ENCODE assay signal across 16 cellular contexts in genomic region chr5:104186100-104186499, GRCh38.
A peak's percentile ranks its signal among the peaks of the same experiment; 100 is the strongest.
DNase-seq lines count a peak whose midpoint lies in the region; ATAC-seq lines count a peak whose summit lies in the region.
"Had no signal": no experiment of that assay in that cellular context is flagged by ENCODE, and none has a peak within 500 bp of the region (broad histone marks: within the 10 kb centered on the region; RNA-seq: fewer than 3 reads in every experiment).

No MANE protein-coding gene starts in this region.

- DNase-seq in A172 (ENCODE audit: low spot score) (peak; percentile 95), Daoy (ENCODE audit: low read depth) (peak; percentile 16), SHP77 (lab: John Stamatoyannopoulos, UW) (peak; percentile 69 to 87), iPS DF 6.9 (ENCODE audit: low read depth, low spot score) (peak; percentile 5), kidney glomerular epithelial cell (lab: John Stamatoyannopoulos, UW) (no peak)
- DNase-seq in effector memory CD8-positive, alpha-beta T cell: no peak
- DNase-seq: midbrain; stimulated activated CD4-positive, alpha-beta T cell treated with anti-CD3 and anti-CD28 coated beads, Interleukin-2, amount 100 ng/mL, for 48 hours; stimulated activated naive CD4-positive, alpha-beta T cell; T-helper 9 cell had no signal

- peaks cover 19% of the 10 kb centered on the region for H3K9me3 Mint-ChIP-seq in activated T-helper 17 cell treated with anti-CD3 and anti-CD28 coated beads, Interleukin-2, amount 50 U/mL, for 72 hours
- H3K9me3 Mint-ChIP-seq in effector memory CD8-positive, alpha-beta T cell: peaks cover 0 to 6% of the 10 kb centered on the region in 2 donors
- H3K9me3 Mint-ChIP-seq in stimulated activated memory B cell treated with anti-CD40 and anti-IgM and Interleukin-4, amounts not matched to agents 10 μg/mL and 1 μg/mL and 100 μg/mL, for 72 hours: peaks cover 12% of the 10 kb centered on the region

- H3K36me3 ChIP-seq in iPS DF 6.9 (ENCODE audit: control insufficient read depth, insufficient read depth, low read length): peaks cover 3% of the 10 kb centered on the region; the same call in 1 of the 2 replicates
- H3K36me3 ChIP-seq: HAP-1 had no signal

- no peak overlapping the region for H3K27ac Mint-ChIP-seq in activated T-helper 17 cell treated with anti-CD3 and anti-CD28 coated beads, Interleukin-2, amount 50 U/mL, for 72 hours
- H3K27ac Mint-ChIP-seq in effector memory CD8-positive, alpha-beta T cell: no peak overlapping the region
- H3K27ac Mint-ChIP-seq in stimulated activated memory B cell treated with anti-CD40 and anti-IgM and Interleukin-4, amounts not matched to agents 10 μg/mL and 1 μg/mL and 100 μg/mL, for 72 hours: no peak overlapping the region
- H3K27ac Mint-ChIP-seq: activated naive CD8-positive, alpha-beta T cell; CD4-positive, alpha-beta T cell had no signal

- peaks cover 5% of the 10 kb centered on the region for H3K9me3 ChIP-seq in iPS DF 6.9 (ENCODE audit: control insufficient read depth, insufficient read depth, low read length)
- H3K9me3 ChIP-seq: HAP-1 had no signal

- no peak for ATAC-seq in activated T-helper 17 cell treated with anti-CD3 and anti-CD28 coated beads, Interleukin-2, amount 50 U/mL, for 72 hours (replicated peaks)
- no peak for ATAC-seq in effector memory CD8-positive, alpha-beta T cell (replicated peaks)
- ATAC-seq in stimulated activated memory B cell treated with anti-CD40 and anti-IgM and Interleukin-4, amounts not matched to agents 10 μg/mL and 1 μg/mL and 100 μg/mL, for 72 hours: no peak
- ATAC-seq: Panc1 had no signal

- H3K4me3 Mint-ChIP-seq in activated T-helper 17 cell treated with anti-CD3 and anti-CD28 coated beads, Interleukin-2, amount 50 U/mL, for 72 hours: no peak overlapping the region
- H3K4me3 Mint-ChIP-seq in effector memory CD8-positive, alpha-beta T cell: no peak overlapping the region
- no peak overlapping the region for H3K4me3 Mint-ChIP-seq in stimulated activated memory B cell treated with anti-CD40 and anti-IgM and Interleukin-4, amounts not matched to agents 10 μg/mL and 1 μg/mL and 100 μg/mL, for 72 hours
- H3K4me3 Mint-ChIP-seq: activated naive CD8-positive, alpha-beta T cell; CD4-positive, alpha-beta T cell had no signal

- H3K27ac ChIP-seq in iPS DF 6.9 (ENCODE audit: low read length): no peak overlapping the region

- H3K4me1 ChIP-seq in iPS DF 6.9 (ENCODE audit: control insufficient read depth, insufficient read depth, low read length): no peaks in the 10 kb centered on the region
- H3K4me1 ChIP-seq: HAP-1 had no signal

- H3K27me3 Mint-ChIP-seq in activated T-helper 17 cell treated with anti-CD3 and anti-CD28 coated beads, Interleukin-2, amount 50 U/mL, for 72 hours: no peaks in the 10 kb centered on the region
- H3K27me3 Mint-ChIP-seq in effector memory CD8-positive, alpha-beta T cell: no peaks in the 10 kb centered on the region
- H3K27me3 Mint-ChIP-seq in stimulated activated memory B cell treated with anti-CD40 and anti-IgM and Interleukin-4, amounts not matched to agents 10 μg/mL and 1 μg/mL and 100 μg/mL, for 72 hours: no peaks in the 10 kb centered on the region
- H3K27me3 Mint-ChIP-seq: activated naive CD8-positive, alpha-beta T cell; CD4-positive, alpha-beta T cell had no signal

- no peaks in the 10 kb centered on the region for H3K27me3 ChIP-seq in iPS DF 6.9 (ENCODE audit: control insufficient read depth, insufficient read depth, low read length)

- no CpG with 5 or more reads among the region's 7 CpGs for WGBS in iPS DF 6.9 (ENCODE audit: insufficient coverage, insufficient read length)

- H3K36me3 Mint-ChIP-seq in activated T-helper 17 cell treated with anti-CD3 and anti-CD28 coated beads, Interleukin-2, amount 50 U/mL, for 72 hours (ENCODE audit: low read depth): no peaks in the 10 kb centered on the region
- H3K36me3 Mint-ChIP-seq in effector memory CD8-positive, alpha-beta T cell (ENCODE audit: insufficient read depth): no peaks in the 10 kb centered on the region
- no peaks in the 10 kb centered on the region for H3K36me3 Mint-ChIP-seq in stimulated activated memory B cell treated with anti-CD40 and anti-IgM and Interleukin-4, amounts not matched to agents 10 μg/mL and 1 μg/mL and 100 μg/mL, for 72 hours
- H3K36me3 Mint-ChIP-seq: activated naive CD8-positive, alpha-beta T cell had no signal

- H3K4me1 Mint-ChIP-seq in activated T-helper 17 cell treated with anti-CD3 and anti-CD28 coated beads, Interleukin-2, amount 50 U/mL, for 72 hours: no peaks in the 10 kb centered on the region
- H3K4me1 Mint-ChIP-seq in effector memory CD8-positive, alpha-beta T cell (ENCODE audit: low read depth in 2 of 2): no peaks in the 10 kb centered on the region
- H3K4me1 Mint-ChIP-seq in stimulated activated memory B cell treated with anti-CD40 and anti-IgM and Interleukin-4, amounts not matched to agents 10 μg/mL and 1 μg/mL and 100 μg/mL, for 72 hours: no peaks in the 10 kb centered on the region

- no peak overlapping the region for H3K4me3 ChIP-seq in iPS DF 6.9 (ENCODE audit: low read length)
- H3K4me3 ChIP-seq: HAP-1 had no signal

Comparison
In these comparisons a context has a peak if more than half of its experiments do, and no peak if none do; other contexts are left out.
1. DNase-seq: peak in A172 (single experiment), Daoy (single experiment), SHP77 (2 of 2) and iPS DF 6.9 (single experiment); none in effector memory CD8-positive, alpha-beta T cell (0 of 3) and kidney glomerular epithelial cell (single experiment).